Comparison of ENCODE assay signal across 24 cellular contexts in genomic region chr2:217585362-217585761, GRCh38.
"Had no signal": no experiment of that assay in that cellular context is flagged by ENCODE, and none has a peak within 500 bp of the region (broad histone marks: within the 10 kb centered on the region; RNA-seq: fewer than 3 reads in every experiment).

No MANE protein-coding gene starts in this region.

- H3K9me3 Mint-ChIP-seq: activated CD8-positive, alpha-beta T cell treated with anti-CD3 and anti-CD28 coated beads for 36 hours; activated naive CD8-positive, alpha-beta T cell treated with anti-CD3 and anti-CD28 coated beads, Interleukin-2, amount 10 ng/mL, durations not matched to agents 7 days and 5 days; T-helper 1 cell treated with Interleukin-12 subunit alpha and Interleukin-12 subunit beta and Interleukin-4 antibody, amounts not matched to agents 30 μg/mL and 1 μg/mL, for 36 hours had no signal

- H3K9me3 ChIP-seq: adrenal gland had no signal

- ATAC-seq: activated CD4-positive, CD25-positive, alpha-beta regulatory T cell treated with anti-CD3 and anti-CD28 coated beads, Interleukin-2, amount 50 U/mL, for 24 hours; activated CD8-positive, alpha-beta T cell treated with anti-CD3 and anti-CD28 coated beads for 36 hours; K562; Panc1 had no signal

- H3K4me3 Mint-ChIP-seq: activated CD8-positive, alpha-beta T cell treated with anti-CD3 and anti-CD28 coated beads for 36 hours; activated naive CD8-positive, alpha-beta T cell treated with anti-CD3 and anti-CD28 coated beads, Interleukin-2, amount 10 ng/mL, durations not matched to agents 7 days and 5 days; T-helper 1 cell treated with Interleukin-12 subunit alpha and Interleukin-12 subunit beta and Interleukin-4 antibody, amounts not matched to agents 30 μg/mL and 1 μg/mL, for 36 hours had no signal

- H3K27me3 ChIP-seq: adrenal gland had no signal

- H3K36me3 Mint-ChIP-seq: activated naive CD8-positive, alpha-beta T cell treated with anti-CD3 and anti-CD28 coated beads, Interleukin-2, amount 10 ng/mL, durations not matched to agents 7 days and 5 days had no signal

- H3K27ac ChIP-seq: adrenal gland, RWPE1 had no signal

- H3K27me3 Mint-ChIP-seq: activated CD8-positive, alpha-beta T cell treated with anti-CD3 and anti-CD28 coated beads for 36 hours had no signal

- H3K4me3 ChIP-seq: adrenal gland, K562 had no signal

- H3K27ac Mint-ChIP-seq: activated CD8-positive, alpha-beta T cell treated with anti-CD3 and anti-CD28 coated beads for 36 hours; activated naive CD8-positive, alpha-beta T cell treated with anti-CD3 and anti-CD28 coated beads, Interleukin-2, amount 10 ng/mL, durations not matched to agents 7 days and 5 days; T-helper 1 cell treated with Interleukin-12 subunit alpha and Interleukin-12 subunit beta and Interleukin-4 antibody, amounts not matched to agents 30 μg/mL and 1 μg/mL, for 36 hours had no signal

- DNase-seq: activated CD4-positive, alpha-beta T cell treated with anti-CD3 and anti-CD28 coated beads for 4 hours; activated CD8-positive, alpha-beta memory T cell treated with anti-CD3 and anti-CD28 coated beads, Interleukin-2, amount 50 U/mL, for 4 hours; activated CD8-positive, alpha-beta T cell treated with anti-CD3 and anti-CD28 coated beads for 36 hours; activated naive CD4-positive, alpha-beta T cell treated with anti-CD3 and anti-CD28 coated beads, Interleukin-2, amount 50 U/mL, for 16 hours; activated naive CD8-positive, alpha-beta T cell treated with anti-CD3 and anti-CD28 coated beads, Interleukin-2, amount 10 ng/mL, durations not matched to agents 7 days and 5 days; adrenal gland; anterior cingulate cortex; Karpas-422; MM.1S; NCI-H1105; NCI-H1436; NCI-H1694 treated with DMSO at 0.1 percent for 48 hours; NCI-H2081 treated with DMSO at 0.1 percent for 48 hours; NCI-H226; NCI-H526; NCI-H774; NK-92 treated with Interleukin-12 subunit alpha and Interleukin-12 subunit beta, amount 100 ng/mL, for 24 hours; OCI-M1; SHP77 treated with DMSO at 0.1 percent for 48 hours had no signal
